In the genomic region with DNA sequence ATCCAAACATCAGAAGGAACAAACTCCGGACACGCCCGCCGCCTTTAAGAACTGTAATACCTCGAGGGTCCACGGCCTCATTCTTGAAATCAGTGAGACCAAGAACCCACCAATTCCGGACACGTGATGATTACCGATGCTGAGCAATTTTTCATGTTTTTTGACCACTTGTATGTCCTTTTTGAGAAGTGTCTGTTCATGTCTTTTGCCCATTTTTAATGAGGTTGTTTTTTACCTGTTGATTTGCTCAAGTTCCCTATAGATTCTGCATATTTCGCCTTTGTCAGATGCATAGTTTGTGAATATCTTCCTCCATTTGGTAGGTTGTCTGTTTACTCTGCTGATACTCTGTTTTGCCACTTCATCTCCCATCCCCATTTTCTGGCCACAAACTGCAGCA, we compare ENCODE assay signal across 14 cellular contexts.
A peak's percentile ranks its signal among the peaks of the same experiment; 100 is the strongest.
DNase-seq lines count a peak whose midpoint lies in the region; ATAC-seq and TF ChIP-seq lines count a peak whose summit lies in the region.
"Had no signal": no experiment of that assay in that cellular context is flagged by ENCODE, and none has a peak within 500 bp of the region (broad histone marks: within the 10 kb centered on the region; RNA-seq: fewer than 3 reads in every experiment).

No MANE protein-coding gene starts in this region.

- H3K4me1 ChIP-seq in heart left ventricle = peaks cover 0 to 38% (median 26%) of the 10 kb centered on the region in 12 donors
- H3K4me1 ChIP-seq in ascending aorta = peaks cover 16 to 18% of the 10 kb centered on the region in 2 donors
- peaks cover 20 to 24% of the 10 kb centered on the region in 2 donors for H3K4me1 ChIP-seq in muscle layer of duodenum (ENCODE audit: control insufficient read depth in 1 of 2, insufficient read depth in 2 of 2, low read length in 2 of 2)
- peaks cover 12 to 31% (median 17%) of the 10 kb centered on the region in 4 donors for H3K4me1 ChIP-seq in transverse colon

- no peaks in the 10 kb centered on the region for H3K27me3 ChIP-seq in heart left ventricle
- H3K27me3 ChIP-seq in ascending aorta = no peaks in the 10 kb centered on the region
- H3K27me3 ChIP-seq in muscle layer of duodenum (ENCODE audit: low read depth, low read length) = no peaks in the 10 kb centered on the region
- no peaks in the 10 kb centered on the region for H3K27me3 ChIP-seq in transverse colon

- DNase-seq in heart left ventricle (no peak), left ventricle myocardium superior (no peak), ascending aorta (ENCODE audit: low spot score in 2 of 2) (no peak), transverse colon (no peak)
- no peak for DNase-seq in activated T-cell treated with anti-CD3 and anti-CD28 coated beads, Interleukin-2, amount 50 U/mL, for 72 hours
- DNase-seq: AML-193; naive B cell; NCI-H1694 treated with DMSO at 0.1 percent for 48 hours; NCI-H774; stimulated activated CD4-positive, alpha-beta T cell treated with anti-CD3 and anti-CD28 coated beads, Interleukin-2, amount 100 ng/mL, for 48 hours; SW 1271 had no signal

- H3K9me3 ChIP-seq in heart left ventricle (peaks cover 0 to 7% (median 0%) of the 10 kb centered on the region in 12 donors), ascending aorta (no peaks in the 10 kb centered on the region), muscle layer of duodenum (ENCODE audit: control insufficient read depth in 1 of 2, low read length in 2 of 2) (no peaks in the 10 kb centered on the region), transverse colon (no peaks in the 10 kb centered on the region)

- TF ChIP-seq POLR2A in heart left ventricle (IDR thresholded peaks at IDR 0.05) (no peak), transverse colon (IDR thresholded peaks at IDR 0.05) (no peak), GM18505 (IDR thresholded peaks at IDR 0.05; ENCODE audit: borderline replicate concordance, extremely low read depth, insufficient read depth, insufficient read length) (no peak)

- no peak for TF ChIP-seq EP300 in transverse colon (IDR thresholded peaks at IDR 0.05; ENCODE audit: low read depth)

- H3K9me3 Mint-ChIP-seq in activated T-cell treated with anti-CD3 and anti-CD28 coated beads, Interleukin-2, amount 50 U/mL, for 72 hours = peaks cover 4 to 6% of the 10 kb centered on the region in 2 donors

- peak overlapping the region in 11 of 12 donors; percentile 48 to 86 (median 79) for H3K27ac ChIP-seq in heart left ventricle
- H3K27ac ChIP-seq in ascending aorta = peak overlapping the region; percentile 67 to 82
- H3K27ac ChIP-seq in muscle layer of duodenum (ENCODE audit: low read length) = peak overlapping the region; percentile 83
- peak overlapping the region; percentile 71 to 84 (median 79) for H3K27ac ChIP-seq in transverse colon

- H3K27ac Mint-ChIP-seq in activated T-cell treated with anti-CD3 and anti-CD28 coated beads, Interleukin-2, amount 50 U/mL, for 72 hours = no peak overlapping the region
- H3K27ac Mint-ChIP-seq: naive B cell had no signal

- WGBS in heart left ventricle, 4 donors = 97 to 99% (median 98%) methylated on average over 10 of the region's 10 CpGs
- 95 to 97% methylated on average over 9 to 10 of the region's 10 CpGs for WGBS in transverse colon (ENCODE audit: low coverage in 1 of 2), 2 donors

- H3K4me3 Mint-ChIP-seq in activated T-cell treated with anti-CD3 and anti-CD28 coated beads, Interleukin-2, amount 50 U/mL, for 72 hours = no peak overlapping the region
- H3K4me3 Mint-ChIP-seq: naive B cell had no signal

- H3K36me3 ChIP-seq in heart left ventricle (no peaks in the 10 kb centered on the region), ascending aorta (no peaks in the 10 kb centered on the region), muscle layer of duodenum (ENCODE audit: control insufficient read depth in 1 of 2, insufficient read depth in 2 of 2, low read length in 2 of 2) (no peaks in the 10 kb centered on the region), transverse colon (no peaks in the 10 kb centered on the region)

- H3K4me1 Mint-ChIP-seq in activated T-cell treated with anti-CD3 and anti-CD28 coated beads, Interleukin-2, amount 50 U/mL, for 72 hours (ENCODE audit: low read depth) = peaks cover 31% of the 10 kb centered on the region

- H3K36me3 Mint-ChIP-seq in activated T-cell treated with anti-CD3 and anti-CD28 coated beads, Interleukin-2, amount 50 U/mL, for 72 hours (ENCODE audit: insufficient read depth in 2 of 2) = peaks cover 6 to 10% of the 10 kb centered on the region in 2 donors

- in situ Hi-C loops in transverse colon (cut with MboI; ENCODE audit: low pct_ligation_motif_present in 1 of 4, low pct_unique_long_range_greater_than_20kb in 1 of 4, low sequenced_read_pairs in 3 of 4) = no loop called here

- intact Hi-C loops in heart left ventricle (cut with DNase I) = loop anchor here in 2 of 10 donors (10.0 kb wide), 1 partner anchor 146 kb away; a partner anchor contains a TSS
- intact Hi-C loops in left ventricle myocardium superior (cut with micrococcal nuclease) = no loop called here
- intact Hi-C loops in ascending aorta (cut with DNase I) = no loop called here
- intact Hi-C loops in transverse colon (cut with DNase I; ENCODE audit: low total_unique reads) = no loop called here

- no peak for TF ChIP-seq CTCF in heart left ventricle (IDR thresholded peaks at IDR 0.05)
- TF ChIP-seq CTCF in ascending aorta (IDR thresholded peaks at IDR 0.05) = no peak
- no peak for TF ChIP-seq CTCF in transverse colon (IDR thresholded peaks at IDR 0.05)

- no peak overlapping the region for H3K4me3 ChIP-seq in heart left ventricle
- H3K4me3 ChIP-seq in ascending aorta = no peak overlapping the region
- peak overlapping the region in 1 of 2 donors; percentile 33 for H3K4me3 ChIP-seq in muscle layer of duodenum (ENCODE audit: low read depth in 1 of 2, low read length in 2 of 2)
- H3K4me3 ChIP-seq in transverse colon = no peak overlapping the region

- no peak for ATAC-seq in heart left ventricle
- no peak for ATAC-seq in left ventricle myocardium superior
- no peak for ATAC-seq in GM18505 (IDR thresholded peaks at IDR 0.05; ENCODE audit: unreplicated experiment)
- ATAC-seq in GM18511 (IDR thresholded peaks at IDR 0.05; ENCODE audit: unreplicated experiment) = no peak
- no peak for ATAC-seq in activated T-cell treated with anti-CD3 and anti-CD28 coated beads, Interleukin-2, amount 50 U/mL, for 72 hours (replicated peaks in 1 of 2)

- no peaks in the 10 kb centered on the region for H3K27me3 Mint-ChIP-seq in activated T-cell treated with anti-CD3 and anti-CD28 coated beads, Interleukin-2, amount 50 U/mL, for 72 hours (ENCODE audit: low read depth)
